8 cellular contexts compared by ENCODE assay signal in genomic region chr2:178450574-178451429, GRCh38. TPM values are rescaled to one million over a fixed set of nuclear protein-coding genes. Genes with fewer than 3 reads are reported as not detected.
DNase-seq lines count a peak whose midpoint lies in the region; ATAC-seq, FAIRE-seq and TF ChIP-seq lines count a peak whose summit lies in the region.

TSS of gene PJVK (plus strand) at chr2:178451378. CDS start at chr2:178453410, 2,032 bp downstream.
TSS of gene PRKRA (minus strand) at chr2:178451175. CDS start at chr2:178451030, 145 bp downstream.

- peak within 1 kb of the TSS; percentile 98 to 99 for H3K27ac ChIP-seq in kidney (ENCODE audit: low read depth in 2 of 2, low read length in 2 of 2)

- H3K36me3 ChIP-seq in kidney (ENCODE audit: control insufficient read depth in 1 of 2, insufficient read depth in 2 of 2, low read length in 2 of 2) = peaks cover 4% of the 10 kb centered on the region in 2 donors

- H3K9me3 ChIP-seq in kidney (ENCODE audit: control insufficient read depth in 1 of 2, low read length in 2 of 2) = no peaks in the 10 kb centered on the region

- H3K4me3 ChIP-seq in kidney (ENCODE audit: low read length in 2 of 2) = peak within 1 kb of the TSS; percentile 77 to 88

- peak; percentile 72 for ATAC-seq in HG03378 (IDR thresholded peaks at IDR 0.05; ENCODE audit: unreplicated experiment)

- peak; percentile 32 for FAIRE-seq in kidney (lab: Jason Lieb, UNC)

- TF ChIP-seq CTCF in kidney (IDR thresholded peaks at IDR 0.05; ENCODE audit: borderline replicate concordance, extremely low read depth, insufficient read depth) = no peak

- TF ChIP-seq POLR2A in GM19099 (IDR thresholded peaks at IDR 0.05; ENCODE audit: extremely low read depth, insufficient read length, low read depth) = peak; percentile 82

- H3K9ac ChIP-seq in kidney (ENCODE audit: low read length in 2 of 2) = peak within 1 kb of the TSS; percentile 94 to 98

- DNase-seq in AML-193 (lab: John Stamatoyannopoulos, UW) = peak; percentile 88 to 89
- DNase-seq in NCI-H446 treated with DMSO at 0.1 percent for 48 hours (lab: John Stamatoyannopoulos, UW) = peak; percentile 87
- DNase-seq in activated CD4-positive, CD25-positive, alpha-beta regulatory T cell treated with anti-CD3 and anti-CD28 coated beads, Interleukin-2, amount 50 U/mL, for 72 hours = peak; percentile 97
- DNase-seq in cerebellar nuclear complex (lab: John Stamatoyannopoulos, UW) = peak; percentile 85 to 90
- DNase-seq in kidney = peak; percentile 100
- peak; percentile 90 to 96 for DNase-seq in stimulated activated CD4-positive, alpha-beta T cell treated with anti-CD3 and anti-CD28 coated beads, Interleukin-15, amount 100 ng/mL, for 1 hour (ENCODE audit: low read depth in 1 of 2, low spot score in 1 of 2)

- intact Hi-C loops in kidney (cut with DNase I) = no loop called here

- H3K4me1 ChIP-seq in kidney (ENCODE audit: control insufficient read depth in 1 of 2, insufficient read depth in 1 of 2, low read depth in 1 of 2, low read length in 2 of 2) = peaks cover 8 to 11% of the 10 kb centered on the region in 2 donors

RNA-seq across cellular contexts. Expression of gene PJVK, which starts in this region (rescaled TPM):
- 4.3 TPM for total RNA-seq in kidney
- 6.2 TPM for polyA plus RNA-seq in kidney (ENCODE audit: insufficient read depth, low read depth, low replicate concordance)

RNA-seq across cellular contexts. Expression of gene PRKRA, which starts in this region (rescaled TPM):
- 43.0 TPM for total RNA-seq in kidney
- 42.6 TPM for polyA plus RNA-seq in kidney (ENCODE audit: insufficient read depth, low read depth, low replicate concordance)

Comparison
In these comparisons a context has a peak if more than half of its experiments do, and no peak if none do; other contexts are left out.
1. Peak in every context shown above with its lines: DNase-seq, ATAC-seq, H3K4me3 ChIP-seq and H3K27ac ChIP-seq.